ENCODE assay signal across 19 cellular contexts in the genomic region with DNA sequence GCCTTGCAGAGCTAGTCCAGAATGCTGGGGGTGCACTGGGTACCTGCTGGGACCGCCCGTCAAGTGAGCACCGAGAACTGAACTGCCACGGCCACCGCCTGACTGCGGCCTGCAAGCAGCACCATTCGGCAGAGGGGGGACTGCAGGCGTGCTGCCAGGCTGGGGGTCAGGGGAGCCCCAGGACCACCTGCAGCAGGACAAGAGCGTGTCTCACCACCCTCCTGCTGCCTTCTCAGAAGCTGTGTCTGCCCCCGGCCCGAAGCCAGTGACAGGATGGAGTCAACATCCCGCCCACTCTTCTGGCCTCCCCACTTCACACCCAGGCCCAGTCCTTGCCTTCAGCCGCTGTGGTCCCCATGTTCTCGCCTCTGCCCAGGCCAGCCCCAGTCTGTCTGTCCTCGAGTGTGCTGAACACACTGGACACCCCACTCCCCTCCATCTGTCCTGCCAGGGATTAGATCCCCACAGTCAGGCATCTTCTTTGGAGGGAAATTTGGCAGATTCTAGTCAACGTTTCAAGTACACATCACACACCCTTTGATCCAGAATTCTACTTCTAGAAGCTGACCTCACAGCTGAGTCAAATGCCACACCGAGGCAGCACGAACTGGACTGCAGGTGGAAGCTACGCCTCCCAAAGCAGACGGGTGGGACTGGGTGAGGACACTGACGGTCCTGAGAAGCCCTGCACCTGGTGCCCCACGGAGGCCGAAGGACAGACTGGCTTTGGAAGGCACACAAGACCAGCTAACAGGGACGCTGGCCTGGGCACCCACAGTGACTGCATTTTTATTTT. TPM values are rescaled to one million over a fixed set of nuclear protein-coding genes. Genes with fewer than 3 reads are reported as not detected.
DNase-seq lines count a peak whose midpoint lies in the region; TF ChIP-seq lines count a peak whose summit lies in the region.
"Had no signal": no experiment of that assay in that cellular context is flagged by ENCODE, and none has a peak within 500 bp of the region (broad histone marks: within the 10 kb centered on the region; RNA-seq: fewer than 3 reads in every experiment).

No MANE protein-coding gene starts in this region.

- peak overlapping the region; percentile 48 for H3K27ac Mint-ChIP-seq in activated T-helper 1 cell treated with anti-CD3 and anti-CD28 coated beads, Interleukin-12 subunit alpha, Interleukin-12 subunit beta, Interleukin-2, Interleukin-4 antibody, amounts not matched to agents 30 ng/mL and 10 ng/mL and 1 ng/mL, durations not matched to agents 14 hours and 24 hours and 36 hours
- H3K27ac Mint-ChIP-seq in CD8-positive, alpha-beta memory T cell, result peak overlapping the region in 3 of 8 donors; percentile 23 to 90 (median 38)
- H3K27ac Mint-ChIP-seq: WTC11 had no signal

- peak overlapping the region in 1 of 2 experiments; percentile 18 for H2BK12ac ChIP-seq in mesenchymal stem cell (ENCODE audit: low read length in 2 of 2)

- POLR2A ChIA-PET in CD8-positive, alpha-beta memory T cell (lab: Charles Lee), result no interaction called here

- H3K27me3 Mint-ChIP-seq in activated T-helper 1 cell treated with anti-CD3 and anti-CD28 coated beads, Interleukin-12 subunit alpha, Interleukin-12 subunit beta, Interleukin-2, Interleukin-4 antibody, amounts not matched to agents 30 ng/mL and 10 ng/mL and 1 ng/mL, durations not matched to agents 14 hours and 24 hours and 36 hours (ENCODE audit: insufficient read depth), result peaks cover 5% of the 10 kb centered on the region
- H3K27me3 Mint-ChIP-seq in CD8-positive, alpha-beta memory T cell, result peaks cover 0 to 4% of the 10 kb centered on the region in 2 donors

- H3K9me3 ChIP-seq in BLaER1 (no peaks in the 10 kb centered on the region), mesenchymal stem cell (ENCODE audit: control insufficient read depth, low read length) (no peaks in the 10 kb centered on the region), thyroid gland (no peaks in the 10 kb centered on the region)
- H3K9me3 ChIP-seq in CD8-positive, alpha-beta memory T cell (ENCODE audit: low read length), result no peaks in the 10 kb centered on the region
- H3K9me3 ChIP-seq: left lung, SJCRH30 had no signal

- no peak overlapping the region for H2BK5ac ChIP-seq in mesenchymal stem cell (ENCODE audit: low read depth, low read length, poor library complexity, severe bottlenecking)

- H3K4me3 ChIP-seq in BLaER1 (no peak overlapping the region), H7 (ENCODE audit: insufficient read depth, low read depth, low read length) (no peak overlapping the region), mesenchymal stem cell (ENCODE audit: insufficient read depth in 1 of 2, low read depth in 1 of 2, low read length in 2 of 2) (no peak overlapping the region), thyroid gland (replicated peaks in 1 of 3) (no peak overlapping the region)
- H3K4me3 ChIP-seq in CD8-positive, alpha-beta memory T cell (ENCODE audit: low read length), result no peak overlapping the region
- H3K4me3 ChIP-seq: left lung, SJCRH30 had no signal

- no peak overlapping the region for H3K18ac ChIP-seq in mesenchymal stem cell (ENCODE audit: low read depth in 1 of 2, low read length in 2 of 2)

- H3K23ac ChIP-seq in mesenchymal stem cell (ENCODE audit: low read length in 2 of 2), result peak overlapping the region in 1 of 2 experiments; percentile 49

- H3K27me3 ChIP-seq in BLaER1 (no peaks in the 10 kb centered on the region), H7 (ENCODE audit: control insufficient read depth, insufficient read depth, low read length) (no peaks in the 10 kb centered on the region), mesenchymal stem cell (ENCODE audit: control insufficient read depth in 1 of 2, insufficient read depth in 1 of 2, low read length in 2 of 2) (peaks cover 15 to 19% of the 10 kb centered on the region in 2 experiments), thyroid gland (no peaks in the 10 kb centered on the region)
- H3K27me3 ChIP-seq in CD8-positive, alpha-beta memory T cell (ENCODE audit: insufficient read depth, low read length, poor library complexity, severe bottlenecking), result no peaks in the 10 kb centered on the region
- H3K27me3 ChIP-seq: SJCRH30 had no signal

- H3K4me3 Mint-ChIP-seq in activated T-helper 1 cell treated with anti-CD3 and anti-CD28 coated beads, Interleukin-12 subunit alpha, Interleukin-12 subunit beta, Interleukin-2, Interleukin-4 antibody, amounts not matched to agents 30 ng/mL and 10 ng/mL and 1 ng/mL, durations not matched to agents 14 hours and 24 hours and 36 hours, result no peak overlapping the region
- H3K4me3 Mint-ChIP-seq in CD8-positive, alpha-beta memory T cell, result no peak overlapping the region

- H3K4ac ChIP-seq in mesenchymal stem cell (ENCODE audit: low read depth in 1 of 2, low read length in 2 of 2), result no peak overlapping the region

- peak overlapping the region; percentile 35 for H4K8ac ChIP-seq in mesenchymal stem cell (ENCODE audit: low read length)

- TF ChIP-seq CTCF in thyroid gland (IDR thresholded peaks at IDR 0.05), result no peak

- no peak overlapping the region for H3K9ac ChIP-seq in BLaER1
- H3K9ac ChIP-seq in mesenchymal stem cell (ENCODE audit: low read length), result no peak overlapping the region

- peaks cover 26% of the 10 kb centered on the region for H3K4me1 Mint-ChIP-seq in activated T-helper 1 cell treated with anti-CD3 and anti-CD28 coated beads, Interleukin-12 subunit alpha, Interleukin-12 subunit beta, Interleukin-2, Interleukin-4 antibody, amounts not matched to agents 30 ng/mL and 10 ng/mL and 1 ng/mL, durations not matched to agents 14 hours and 24 hours and 36 hours (ENCODE audit: low read depth)
- peaks cover 12 to 18% (median 14%) of the 10 kb centered on the region in 3 donors for H3K4me1 Mint-ChIP-seq in CD8-positive, alpha-beta memory T cell

- H3K36me3 Mint-ChIP-seq in activated T-helper 1 cell treated with anti-CD3 and anti-CD28 coated beads, Interleukin-12 subunit alpha, Interleukin-12 subunit beta, Interleukin-2, Interleukin-4 antibody, amounts not matched to agents 30 ng/mL and 10 ng/mL and 1 ng/mL, durations not matched to agents 14 hours and 24 hours and 36 hours (ENCODE audit: low read depth), result peaks cover 12% of the 10 kb centered on the region
- peaks cover 0 to 37% (median 8%) of the 10 kb centered on the region in 3 donors for H3K36me3 Mint-ChIP-seq in CD8-positive, alpha-beta memory T cell

- DNase-seq in H7, result peak; percentile 58
- no peak for DNase-seq in activated T-helper 1 cell treated with anti-CD3 and anti-CD28 coated beads, Interleukin-12 subunit alpha, Interleukin-12 subunit beta, Interleukin-2, Interleukin-4 antibody, amounts not matched to agents 30 ng/mL and 10 ng/mL and 1 ng/mL, durations not matched to agents 14 hours and 24 hours and 36 hours (ENCODE audit: low spot score)
- no peak for DNase-seq in mesenchymal stem cell
- no peak for DNase-seq in erythroblast (lab: John Stamatoyannopoulos, UW)
- no peak for DNase-seq in thyroid gland
- DNase-seq in CD8-positive, alpha-beta memory T cell, result no peak
- no peak for DNase-seq in GM19238 (ENCODE audit: insufficient read length, low spot score)
- DNase-seq: activated CD4-positive, alpha-beta T cell treated with anti-CD3 and anti-CD28 coated beads, Interleukin-2, amount 50 U/mL, for 48 hours; GDM1; Karpas-422; NCI-H187 treated with DMSO at 0.1 percent for 48 hours; NCI-H2227 treated with DMSO at 0.1 percent for 48 hours; SJCRH30 had no signal

- peak overlapping the region; percentile 97 for H3K4me2 ChIP-seq in BLaER1
- H3K4me2 ChIP-seq in mesenchymal stem cell (ENCODE audit: low read length, poor library complexity, severe bottlenecking), result no peak overlapping the region

- no peak overlapping the region for H3K14ac ChIP-seq in mesenchymal stem cell (ENCODE audit: low read length in 2 of 2)

- H4K20me1 ChIP-seq in BLaER1, result peaks cover 46% of the 10 kb centered on the region

- H3K36me3 ChIP-seq in BLaER1, result peaks cover 48% of the 10 kb centered on the region
- peaks cover 15% of the 10 kb centered on the region for H3K36me3 ChIP-seq in H7 (replicated peaks; ENCODE audit: control insufficient read depth, insufficient read depth, low read length)
- H3K36me3 ChIP-seq in mesenchymal stem cell (ENCODE audit: control insufficient read depth in 1 of 2, insufficient read depth in 2 of 2, low read depth in 1 of 2, low read length in 2 of 2), result peaks cover 41 to 52% of the 10 kb centered on the region in 2 experiments
- H3K36me3 ChIP-seq in thyroid gland, result peaks cover 25 to 31% of the 10 kb centered on the region in 2 donors
- peaks cover 21% of the 10 kb centered on the region for H3K36me3 ChIP-seq in CD8-positive, alpha-beta memory T cell (ENCODE audit: insufficient read depth, low read length)

- 93% methylated on average over 24 of the region's 24 CpGs for WGBS in mesenchymal stem cell
- 81 to 91% methylated on average over 4 to 18 of the region's 24 CpGs for WGBS in thyroid gland, 2 donors

- no peak overlapping the region for H2BK120ac ChIP-seq in mesenchymal stem cell (ENCODE audit: low read depth, low read length)

- H3K27ac ChIP-seq in BLaER1 (peak overlapping the region; percentile 75), mesenchymal stem cell (ENCODE audit: low read length, poor library complexity, severe bottlenecking) (no peak overlapping the region), thyroid gland (no peak overlapping the region)
- H3K27ac ChIP-seq in CD8-positive, alpha-beta memory T cell (ENCODE audit: low read depth, low read length), result no peak overlapping the region
- H3K27ac ChIP-seq: epithelial cell of prostate, SJCRH30 had no signal

- H2AFZ ChIP-seq in mesenchymal stem cell (ENCODE audit: low read depth, low read length), result no peak overlapping the region

- no peak overlapping the region for H2AK5ac ChIP-seq in mesenchymal stem cell (ENCODE audit: low read length, severe bottlenecking)

- CTCF ChIA-PET in CD8-positive, alpha-beta memory T cell (lab: Charles Lee), result interaction anchor here (1.5 kb wide), 1 partner anchor 281 kb away, joined by 3 read pairs; no protein-coding TSS in a partner anchor

- no peaks in the 10 kb centered on the region for H3K9me3 Mint-ChIP-seq in activated T-helper 1 cell treated with anti-CD3 and anti-CD28 coated beads, Interleukin-12 subunit alpha, Interleukin-12 subunit beta, Interleukin-2, Interleukin-4 antibody, amounts not matched to agents 30 ng/mL and 10 ng/mL and 1 ng/mL, durations not matched to agents 14 hours and 24 hours and 36 hours
- H3K9me3 Mint-ChIP-seq in CD8-positive, alpha-beta memory T cell, result no peaks in the 10 kb centered on the region
- H3K9me3 Mint-ChIP-seq: activated naive CD4-positive, alpha-beta T cell treated with anti-CD3 and anti-CD28 coated beads, Interleukin-2, amount 50 U/mL, for 72 hours; neural crest cell; WTC11 had no signal

- peaks cover 27% of the 10 kb centered on the region for H3K79me1 ChIP-seq in mesenchymal stem cell (replicated peaks; ENCODE audit: low read length, poor library complexity, severe bottlenecking)

- intact Hi-C loops in activated T-helper 1 cell treated with anti-CD3 and anti-CD28 coated beads, Interleukin-12 subunit alpha, Interleukin-12 subunit beta, Interleukin-2, Interleukin-4 antibody, amounts not matched to agents 30 ng/mL and 10 ng/mL and 1 ng/mL, durations not matched to agents 14 hours and 24 hours and 36 hours (cut with micrococcal nuclease), result loop anchor here (2.0 kb wide), 2 partner anchors 29 to 47 kb away; a partner anchor contains a TSS
- intact Hi-C loops in thyroid gland (cut with DNase I), result no loop called here

- no peak overlapping the region for H4K91ac ChIP-seq in mesenchymal stem cell (ENCODE audit: low read length)

- H3K4me1 ChIP-seq in BLaER1, result peaks cover 83% of the 10 kb centered on the region
- peaks cover 18% of the 10 kb centered on the region for H3K4me1 ChIP-seq in mesenchymal stem cell (ENCODE audit: control insufficient read depth, insufficient read depth, low read depth, low read length)
- peaks cover 18 to 20% of the 10 kb centered on the region in 2 donors for H3K4me1 ChIP-seq in thyroid gland
- peaks cover 40% of the 10 kb centered on the region for H3K4me1 ChIP-seq in CD8-positive, alpha-beta memory T cell (ENCODE audit: insufficient read depth, low read length)
- H3K4me1 ChIP-seq: SJCRH30 had no signal

- no peak overlapping the region for H2BK15ac ChIP-seq in mesenchymal stem cell (ENCODE audit: low read depth, poor library complexity, severe bottlenecking)

- TF ChIP-seq POLR2A in erythroblast (IDR thresholded peaks at IDR 0.05; ENCODE audit: low read length) (no peak), thyroid gland (IDR thresholded peaks at IDR 0.05) (no peak)

RNA-seq across cellular contexts. Expression of a gene that starts 26.0 kb away (rescaled TPM):
- total RNA-seq in H7 (2014; rRNA removed; shearing (Covaris generic)), result 117 and 134 TPM in 2 replicates
- 46.7 and 48.7 TPM in 2 replicates for total RNA-seq in activated T-helper 1 cell treated with anti-CD3 and anti-CD28 coated beads, Interleukin-12 subunit alpha, Interleukin-12 subunit beta, Interleukin-2, Interleukin-4 antibody, amounts not matched to agents 30 ng/mL and 10 ng/mL and 1 ng/mL, durations not matched to agents 14 hours and 24 hours and 36 hours
- polyA plus RNA-seq in mesenchymal stem cell (2013, experiment 1 of 2), result 262 TPM
- polyA plus RNA-seq in mesenchymal stem cell (2013, experiment 2 of 2), result 266 TPM
- total RNA-seq in thyroid gland, result 100 to 1,000 TPM; 256 to 374 (median 309) TPM
- total RNA-seq in CD8-positive, alpha-beta memory T cell, result 10 to 100 TPM; 48.2 to 50.8 TPM
- 69.8 TPM for polyA plus RNA-seq in CD8-positive, alpha-beta memory T cell

RNA-seq across cellular contexts. Expression of a gene that starts 29.6 kb away (rescaled TPM):
- total RNA-seq in H7 (2014; rRNA removed; shearing (Covaris generic)), result 80.8 and 91.1 TPM in 2 replicates
- 86.9 and 88.6 TPM in 2 replicates for total RNA-seq in activated T-helper 1 cell treated with anti-CD3 and anti-CD28 coated beads, Interleukin-12 subunit alpha, Interleukin-12 subunit beta, Interleukin-2, Interleukin-4 antibody, amounts not matched to agents 30 ng/mL and 10 ng/mL and 1 ng/mL, durations not matched to agents 14 hours and 24 hours and 36 hours
- 110 TPM for polyA plus RNA-seq in mesenchymal stem cell (2013, experiment 1 of 2)
- polyA plus RNA-seq in mesenchymal stem cell (2013, experiment 2 of 2), result 108 TPM
- 100 to 1,000 TPM in 1 of 4 donors, 10 to 100 TPM in 3; 65.7 to 127 (median 87.8) TPM for total RNA-seq in thyroid gland
- total RNA-seq in CD8-positive, alpha-beta memory T cell, result 10 to 100 TPM; 81.7 to 85.3 TPM
- 88.1 TPM for polyA plus RNA-seq in CD8-positive, alpha-beta memory T cell

RNA-seq across cellular contexts. Expression of a gene that starts 45.8 kb away (rescaled TPM):
- 66.4 and 76.8 TPM in 2 replicates for total RNA-seq in H7 (2014; rRNA removed; shearing (Covaris generic))
- total RNA-seq in activated T-helper 1 cell treated with anti-CD3 and anti-CD28 coated beads, Interleukin-12 subunit alpha, Interleukin-12 subunit beta, Interleukin-2, Interleukin-4 antibody, amounts not matched to agents 30 ng/mL and 10 ng/mL and 1 ng/mL, durations not matched to agents 14 hours and 24 hours and 36 hours, result 137 and 151 TPM in 2 replicates
- polyA plus RNA-seq in mesenchymal stem cell (2013, experiment 1 of 2), result 40.3 TPM
- polyA plus RNA-seq in mesenchymal stem cell (2013, experiment 2 of 2), result 37.8 TPM
- total RNA-seq in thyroid gland, result 100 to 1,000 TPM in 1 of 4 donors, 10 to 100 TPM in 3; 90.4 to 127 (median 95.3) TPM
- total RNA-seq in CD8-positive, alpha-beta memory T cell, result 100 to 1,000 TPM; 112 to 116 TPM
- polyA plus RNA-seq in CD8-positive, alpha-beta memory T cell, result 60.1 TPM
